In the genomic region with DNA sequence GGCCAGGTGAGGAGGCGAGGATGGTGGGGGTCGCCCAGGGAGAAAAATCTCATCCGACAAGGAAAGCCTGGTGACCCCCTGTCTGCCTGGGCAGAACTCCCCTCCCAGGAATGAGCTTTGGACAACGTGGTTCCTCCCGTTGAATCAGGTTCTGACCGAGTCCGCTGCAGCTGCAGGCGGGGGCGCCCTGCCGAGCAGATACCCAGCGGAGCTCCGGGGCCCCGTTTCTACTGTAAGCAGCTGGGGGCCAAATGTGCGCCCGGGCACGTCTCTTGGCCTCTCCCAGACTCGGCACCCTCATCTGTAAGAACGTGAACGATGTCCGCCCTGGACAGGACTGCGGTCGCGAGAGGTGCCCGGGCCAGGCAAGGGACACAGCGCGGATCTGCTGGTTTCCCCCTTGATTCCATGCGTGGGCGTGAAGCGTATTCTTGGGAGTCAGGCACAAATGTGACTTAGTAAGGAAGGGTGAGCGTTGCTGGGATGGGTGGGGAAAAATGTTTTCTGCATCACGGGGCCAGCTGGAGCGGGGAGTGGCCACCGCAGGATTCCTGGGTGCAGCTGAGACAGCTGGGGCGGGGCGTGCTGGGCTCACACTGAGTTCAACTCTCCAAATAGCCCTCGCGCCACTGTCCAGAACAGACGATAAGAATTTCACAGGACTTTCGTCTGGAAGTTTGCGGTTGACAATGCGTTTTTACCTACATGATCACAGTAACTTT, we compare ENCODE assay signal across 8 cellular contexts. TPM values are rescaled to one million over a fixed set of nuclear protein-coding genes. Genes with fewer than 3 reads are reported as not detected.
DNase-seq lines count a peak whose midpoint lies in the region; ATAC-seq and TF ChIP-seq lines count a peak whose summit lies in the region.

No MANE protein-coding gene starts in this region.

- 2 to 4% (median 2%) methylated on average over 38 to 41 of the region's 41 CpGs for WGBS in ovary, 3 donors

- H3K4me1 ChIP-seq in ovary (ENCODE audit: insufficient read depth) = peaks cover 6% of the 10 kb centered on the region
- no peaks in the 10 kb centered on the region for H3K4me1 ChIP-seq in effector memory CD4-positive, alpha-beta T cell (ENCODE audit: control insufficient read depth, insufficient read depth, low read length, poor library complexity, severe bottlenecking)

- no peaks in the 10 kb centered on the region for H3K9me3 ChIP-seq in ovary
- no peaks in the 10 kb centered on the region for H3K9me3 ChIP-seq in effector memory CD4-positive, alpha-beta T cell (ENCODE audit: control insufficient read depth, low read length)

- intact Hi-C loops in ovary (cut with DNase I) = no loop called here

- TF ChIP-seq POLR2A in ovary (IDR thresholded peaks at IDR 0.05) = no peak

- H3K4me3 ChIP-seq in ovary = peak overlapping the region; percentile 39
- H3K4me3 ChIP-seq in effector memory CD4-positive, alpha-beta T cell (ENCODE audit: insufficient read depth, low read depth, low read length, poor library complexity, severe bottlenecking) = no peak overlapping the region

- ATAC-seq in GM21576 (IDR thresholded peaks at IDR 0.05; ENCODE audit: unreplicated experiment) (no peak), GM18498 (IDR thresholded peaks at IDR 0.05; ENCODE audit: unreplicated experiment) (no peak)

- H3K27me3 ChIP-seq in ovary = no peaks in the 10 kb centered on the region
- H3K27me3 ChIP-seq in effector memory CD4-positive, alpha-beta T cell (replicated peaks; ENCODE audit: control insufficient read depth, insufficient read depth, low read length, poor library complexity, severe bottlenecking) = peaks cover 17% of the 10 kb centered on the region

- peak; percentile 98 for DNase-seq in ELR (ENCODE audit: low read depth)
- peak; percentile 90 for DNase-seq in SW480 (ENCODE audit: low spot score)
- DNase-seq in glomerular visceral epithelial cell (ENCODE audit: extremely low spot score) = peak; percentile 90
- DNase-seq in ovary = peak; percentile 56 to 83 (median 67)
- no peak for DNase-seq in effector memory CD4-positive, alpha-beta T cell
- no peak for DNase-seq in KG1 (lab: John Stamatoyannopoulos, UW)

- no peak for TF ChIP-seq CTCF in ovary (IDR thresholded peaks at IDR 0.05)

- H3K36me3 ChIP-seq in ovary = no peaks in the 10 kb centered on the region
- H3K36me3 ChIP-seq in effector memory CD4-positive, alpha-beta T cell (ENCODE audit: control insufficient read depth, insufficient read depth, low read length) = no peaks in the 10 kb centered on the region

- H3K27ac ChIP-seq in ovary = no peak overlapping the region
- no peak overlapping the region for H3K27ac ChIP-seq in effector memory CD4-positive, alpha-beta T cell (ENCODE audit: insufficient read depth, low read length, poor library complexity, severe bottlenecking)

- no peak for TF ChIP-seq EP300 in ovary (IDR thresholded peaks at IDR 0.05)

RNA-seq across cellular contexts. Expression of a gene that starts 20.2 kb away (rescaled TPM):
- total RNA-seq in ovary = 100 to 1,000 TPM in 6 of 7 donors, 10 to 100 TPM in 1; 85.6 to 155 (median 139) TPM
- 10 to 100 TPM; 77.3 to 95.5 TPM for polyA plus RNA-seq in ovary

RNA-seq across cellular contexts. Expression of a gene that starts 33.7 kb away (rescaled TPM):
- total RNA-seq in ovary = not detected
- under 1 TPM in 1 of 2 donors, not detected in 1; 0.15 TPM for polyA plus RNA-seq in ovary

Comparison
In these comparisons a context has a peak if more than half of its experiments do, and no peak if none do; other contexts are left out.
1. DNase-seq: peak in ELR (single experiment), SW480 (single experiment), glomerular visceral epithelial cell (single experiment) and ovary (5 of 5); none in effector memory CD4-positive, alpha-beta T cell (0 of 3) and KG1 (single experiment).